17 cellular contexts compared by ENCODE assay signal in genomic region chr14:64767215-64767964, GRCh38.
"Had no signal": no experiment of that assay in that cellular context is flagged by ENCODE, and none has a peak within 500 bp of the region (broad histone marks: within the 10 kb centered on the region; RNA-seq: fewer than 3 reads in every experiment).

No MANE protein-coding gene starts in this region.

- H3K4me2 ChIP-seq: hepatocyte had no signal

- H3K36me3 ChIP-seq: gastroesophageal sphincter, WERI-Rb-1 had no signal

- H3K9me3 Mint-ChIP-seq: activated CD4-positive, alpha-beta memory T cell treated with anti-CD3 and anti-CD28 coated beads, Interleukin-2, amount 10 ng/mL, durations not matched to agents 7 days and 5 days; activated T-cell treated with anti-CD3 and anti-CD28 coated beads, Interleukin-2, amount 50 U/mL, for 24 hours; naive thymus-derived CD4-positive, alpha-beta T cell; type B pancreatic cell had no signal

- H3K27me3 ChIP-seq: gastroesophageal sphincter, hepatocyte had no signal

- H3K4me3 Mint-ChIP-seq: activated CD4-positive, alpha-beta memory T cell treated with anti-CD3 and anti-CD28 coated beads, Interleukin-2, amount 10 ng/mL, durations not matched to agents 7 days and 5 days; activated CD4-positive, alpha-beta T cell treated with anti-CD3 and anti-CD28 coated beads for 36 hours; activated T-cell treated with anti-CD3 and anti-CD28 coated beads, Interleukin-2, amount 50 U/mL, for 24 hours; naive thymus-derived CD4-positive, alpha-beta T cell; type B pancreatic cell had no signal

- H3K27me3 Mint-ChIP-seq: activated CD4-positive, alpha-beta memory T cell treated with anti-CD3 and anti-CD28 coated beads, Interleukin-2, amount 10 ng/mL, durations not matched to agents 7 days and 5 days; activated CD4-positive, alpha-beta T cell treated with anti-CD3 and anti-CD28 coated beads for 36 hours; activated T-cell treated with anti-CD3 and anti-CD28 coated beads, Interleukin-2, amount 50 U/mL, for 24 hours; type B pancreatic cell had no signal

- H3K9me3 ChIP-seq: gastroesophageal sphincter, mucosa of descending colon had no signal

- H3K36me3 Mint-ChIP-seq: naive thymus-derived CD4-positive, alpha-beta T cell; type B pancreatic cell had no signal

- H2AFZ ChIP-seq: hepatocyte had no signal

- H3K27ac Mint-ChIP-seq: activated CD4-positive, alpha-beta memory T cell treated with anti-CD3 and anti-CD28 coated beads, Interleukin-2, amount 10 ng/mL, durations not matched to agents 7 days and 5 days; activated CD4-positive, alpha-beta T cell treated with anti-CD3 and anti-CD28 coated beads for 36 hours; activated T-cell treated with anti-CD3 and anti-CD28 coated beads, Interleukin-2, amount 50 U/mL, for 24 hours; naive thymus-derived CD4-positive, alpha-beta T cell; type B pancreatic cell had no signal

- FAIRE-seq: astrocyte, bronchial epithelial cell had no signal

- ATAC-seq: activated CD4-positive, alpha-beta T cell treated with anti-CD3 and anti-CD28 coated beads for 36 hours; gastroesophageal sphincter; mucosa of descending colon; naive thymus-derived CD4-positive, alpha-beta T cell had no signal

- H3K4me3 ChIP-seq: gastroesophageal sphincter, hepatocyte, mucosa of descending colon had no signal

- H3K79me2 ChIP-seq: hepatocyte had no signal

- DNase-seq: activated CD4-positive, alpha-beta memory T cell treated with anti-CD3 and anti-CD28 coated beads, Interleukin-2, amount 10 ng/mL, durations not matched to agents 7 days and 5 days; activated CD4-positive, alpha-beta T cell treated with anti-CD3 and anti-CD28 coated beads for 36 hours; activated effector memory CD4-positive, alpha-beta T cell treated with Interleukin-2 at 50 U/mL for 16 hours; activated naive CD4-positive, alpha-beta T cell treated with anti-CD3 and anti-CD28 coated beads, Interleukin-2, amount 50 U/mL, for 16 hours; activated T-cell treated with anti-CD3 and anti-CD28 coated beads, Interleukin-2, amount 50 U/mL, for 24 hours; dermis blood vessel endothelial cell; mucosa of descending colon; naive thymus-derived CD4-positive, alpha-beta T cell; stimulated activated CD4-positive, alpha-beta T cell treated with anti-CD3 and anti-CD28 coated beads, Interleukin-15, amount 100 ng/mL, for 24 hours; stimulated activated CD4-positive, alpha-beta T cell treated with anti-CD3 and anti-CD28 coated beads, Interleukin-4, amount 100 ng/mL, for 1 hour; stimulated activated naive CD4-positive, alpha-beta T cell; WERI-Rb-1 had no signal

- H3K27ac ChIP-seq: gastroesophageal sphincter, hepatocyte, WERI-Rb-1 had no signal
